Comparison of ENCODE assay signal across 16 cellular contexts in genomic region chr17:61149862-61150362, GRCh38.
DNase-seq lines count a peak whose midpoint lies in the region; TF ChIP-seq lines count a peak whose summit lies in the region.
"Had no signal": no experiment of that assay in that cellular context is flagged by ENCODE, and none has a peak within 500 bp of the region (broad histone marks: within the 10 kb centered on the region; RNA-seq: fewer than 3 reads in every experiment).

No MANE protein-coding gene starts in this region.

- WGBS in mesenchymal stem cell, result 68% methylated on average over 2 of the region's 2 CpGs

- H3K18ac ChIP-seq in mesenchymal stem cell (ENCODE audit: low read depth in 1 of 2, low read length in 2 of 2), result peak overlapping the region in 1 of 2 experiments; percentile 1

- H3K23ac ChIP-seq in mesenchymal stem cell (ENCODE audit: low read length in 2 of 2), result no peak overlapping the region

- H4K91ac ChIP-seq in mesenchymal stem cell (ENCODE audit: low read length), result no peak overlapping the region

- H3F3A ChIP-seq in neural progenitor cell (ENCODE audit: low read depth), result peaks cover 19% of the 10 kb centered on the region

- H3K9me3 ChIP-seq in mesenchymal stem cell (ENCODE audit: control insufficient read depth, low read length), result no peaks in the 10 kb centered on the region
- H3K9me3 ChIP-seq in neural progenitor cell (ENCODE audit: low read depth), result no peaks in the 10 kb centered on the region
- H3K9me3 ChIP-seq: adrenal gland, Caco-2, gastroesophageal sphincter, uterus had no signal

- no peaks in the 10 kb centered on the region for H4K20me1 ChIP-seq in neural progenitor cell (ENCODE audit: low read depth)

- H3K36me3 Mint-ChIP-seq in progenitor cell of endocrine pancreas (ENCODE audit: insufficient read depth), result no peaks in the 10 kb centered on the region
- no peaks in the 10 kb centered on the region for H3K36me3 Mint-ChIP-seq in neural progenitor cell

- no peak overlapping the region for H3K14ac ChIP-seq in mesenchymal stem cell (ENCODE audit: low read length in 2 of 2)

- no peak overlapping the region for H2BK15ac ChIP-seq in mesenchymal stem cell (ENCODE audit: low read depth, poor library complexity, severe bottlenecking)

- H3K4me2 ChIP-seq in mesenchymal stem cell (ENCODE audit: low read length, poor library complexity, severe bottlenecking), result no peak overlapping the region
- H3K4me2 ChIP-seq in neural progenitor cell, result no peak overlapping the region

- H3K27me3 ChIP-seq in mesenchymal stem cell (ENCODE audit: control insufficient read depth in 1 of 2, insufficient read depth in 1 of 2, low read length in 2 of 2) (no peaks in the 10 kb centered on the region), neural progenitor cell (no peaks in the 10 kb centered on the region)
- H3K27me3 ChIP-seq: adrenal gland, gastroesophageal sphincter, uterus had no signal

- H3K79me1 ChIP-seq in mesenchymal stem cell (replicated peaks; ENCODE audit: low read length, poor library complexity, severe bottlenecking), result no peaks in the 10 kb centered on the region

- H2BK120ac ChIP-seq in mesenchymal stem cell (ENCODE audit: low read depth, low read length), result no peak overlapping the region

- no peak overlapping the region for H4K8ac ChIP-seq in mesenchymal stem cell (ENCODE audit: low read length)

- peaks cover 2% of the 10 kb centered on the region for H3K4me1 ChIP-seq in mesenchymal stem cell (ENCODE audit: control insufficient read depth, insufficient read depth, low read depth, low read length)
- H3K4me1 ChIP-seq in neural progenitor cell, result peaks cover 41% of the 10 kb centered on the region
- H3K4me1 ChIP-seq: uterus had no signal

- H3K9ac ChIP-seq in mesenchymal stem cell (ENCODE audit: low read length) (no peak overlapping the region), neural progenitor cell (no peak overlapping the region)

- peak overlapping the region in 1 of 2 experiments; percentile 41 for H3K4ac ChIP-seq in mesenchymal stem cell (ENCODE audit: low read depth in 1 of 2, low read length in 2 of 2)

- no peaks in the 10 kb centered on the region for H3K79me2 ChIP-seq in neural progenitor cell (ENCODE audit: low read depth)

- H2AFZ ChIP-seq in mesenchymal stem cell (ENCODE audit: low read depth, low read length), result no peak overlapping the region
- H2AFZ ChIP-seq in neural progenitor cell (replicated peaks), result no peak overlapping the region

- H3K27me3 Mint-ChIP-seq in progenitor cell of endocrine pancreas, result peaks cover 3% of the 10 kb centered on the region
- peaks cover 3% of the 10 kb centered on the region for H3K27me3 Mint-ChIP-seq in neural progenitor cell (ENCODE audit: insufficient read depth, low read depth)
- H3K27me3 Mint-ChIP-seq: activated CD4-positive, alpha-beta T cell treated with anti-CD3 and anti-CD28 coated beads, Interleukin-2, amount 10 ng/mL, durations not matched to agents 24 days and 14 days; stimulated activated naive CD8-positive, alpha-beta T cell treated with anti-CD3 and anti-CD28 coated beads, Interleukin-15, Interleukin-2, amounts not matched to agents 100 ng/mL and 50 ng/mL, for 24 hours had no signal

- H2AK5ac ChIP-seq in mesenchymal stem cell (ENCODE audit: low read length, severe bottlenecking), result no peak overlapping the region

- H3K4me3 ChIP-seq in LNCaP clone FGC (ENCODE audit: low read depth, low read length), result no peak overlapping the region
- no peak overlapping the region for H3K4me3 ChIP-seq in mesenchymal stem cell (ENCODE audit: insufficient read depth in 1 of 2, low read depth in 1 of 2, low read length in 2 of 2)
- no peak overlapping the region for H3K4me3 ChIP-seq in neural progenitor cell
- H3K4me3 ChIP-seq: adrenal gland, gastroesophageal sphincter, uterus had no signal

- no peak overlapping the region for H3K27ac Mint-ChIP-seq in progenitor cell of endocrine pancreas
- no peak overlapping the region for H3K27ac Mint-ChIP-seq in neural progenitor cell
- H3K27ac Mint-ChIP-seq: activated CD4-positive, alpha-beta T cell treated with anti-CD3 and anti-CD28 coated beads, Interleukin-2, amount 10 ng/mL, durations not matched to agents 24 days and 14 days; stimulated activated naive CD8-positive, alpha-beta T cell treated with anti-CD3 and anti-CD28 coated beads, Interleukin-15, Interleukin-2, amounts not matched to agents 100 ng/mL and 50 ng/mL, for 24 hours had no signal

- in situ Hi-C loops in ACHN (cut with HindIII; ENCODE audit: low pct_ligation_motif_present, low pct_unique_long_range_greater_than_20kb, low sequenced_read_pairs), result no loop called here

- no peak overlapping the region for H3K4me3 Mint-ChIP-seq in progenitor cell of endocrine pancreas (ENCODE audit: low read depth)
- H3K4me3 Mint-ChIP-seq in neural progenitor cell, result no peak overlapping the region
- H3K4me3 Mint-ChIP-seq: activated CD4-positive, alpha-beta T cell treated with anti-CD3 and anti-CD28 coated beads, Interleukin-2, amount 10 ng/mL, durations not matched to agents 24 days and 14 days; stimulated activated naive CD8-positive, alpha-beta T cell treated with anti-CD3 and anti-CD28 coated beads, Interleukin-15, Interleukin-2, amounts not matched to agents 100 ng/mL and 50 ng/mL, for 24 hours had no signal

- peaks cover 31% of the 10 kb centered on the region for H3K4me1 Mint-ChIP-seq in progenitor cell of endocrine pancreas (ENCODE audit: low read depth)
- peaks cover 26% of the 10 kb centered on the region for H3K4me1 Mint-ChIP-seq in neural progenitor cell

- H3K27ac ChIP-seq in mesenchymal stem cell (ENCODE audit: low read length, poor library complexity, severe bottlenecking), result no peak overlapping the region
- no peak overlapping the region for H3K27ac ChIP-seq in neural progenitor cell
- H3K27ac ChIP-seq: adrenal gland, gastroesophageal sphincter, uterus had no signal

- TF ChIP-seq CTCF in LNCaP clone FGC (IDR thresholded peaks at IDR 0.05; ENCODE audit: control insufficient read depth, extremely low read depth, insufficient read depth) (no peak), progenitor cell of endocrine pancreas (IDR thresholded peaks at IDR 0.05; ENCODE audit: unreplicated experiment) (no peak), neural progenitor cell (IDR thresholded peaks at IDR 0.05) (no peak)

- DNase-seq in NCI-H2196 treated with DMSO at 0.1 percent for 48 hours (lab: John Stamatoyannopoulos, UW; ENCODE audit: unreplicated experiment) (peak; percentile 3), NCI-H2196 (lab: John Stamatoyannopoulos, UW; ENCODE audit: unreplicated experiment) (no peak), LNCaP clone FGC (ENCODE audit: low read depth) (peak; percentile 26), NCI-H748 treated with DMSO at 0.1 percent for 48 hours (lab: John Stamatoyannopoulos, UW) (peak; percentile 53), mesenchymal stem cell (no peak), ACHN (no peak), progenitor cell of endocrine pancreas (ENCODE audit: low spot score, unreplicated experiment) (no peak), neural progenitor cell (ENCODE audit: low spot score) (no peak)
- DNase-seq: activated CD4-positive, alpha-beta T cell treated with anti-CD3 and anti-CD28 coated beads, Interleukin-2, amount 10 ng/mL, durations not matched to agents 24 days and 14 days; adrenal gland; NCI-H187 treated with DMSO at 0.1 percent for 48 hours; small intestine; uterus had no signal

- peak overlapping the region; percentile 21 to 72 for H2BK12ac ChIP-seq in mesenchymal stem cell (ENCODE audit: low read length in 2 of 2)

- no peaks in the 10 kb centered on the region for H3K36me3 ChIP-seq in mesenchymal stem cell (ENCODE audit: control insufficient read depth in 1 of 2, insufficient read depth in 2 of 2, low read depth in 1 of 2, low read length in 2 of 2)
- H3K36me3 ChIP-seq in neural progenitor cell, result no peaks in the 10 kb centered on the region
- H3K36me3 ChIP-seq: adrenal gland, gastroesophageal sphincter, uterus had no signal

- no peak overlapping the region for H2BK5ac ChIP-seq in mesenchymal stem cell (ENCODE audit: low read depth, low read length, poor library complexity, severe bottlenecking)

- peaks cover 3% of the 10 kb centered on the region for H3K9me3 Mint-ChIP-seq in progenitor cell of endocrine pancreas (ENCODE audit: low read depth)
- H3K9me3 Mint-ChIP-seq in neural progenitor cell, result peaks cover 3% of the 10 kb centered on the region
- H3K9me3 Mint-ChIP-seq: stimulated activated naive CD8-positive, alpha-beta T cell treated with anti-CD3 and anti-CD28 coated beads, Interleukin-15, Interleukin-2, amounts not matched to agents 100 ng/mL and 50 ng/mL, for 24 hours had no signal

Comparison
In these comparisons a context has a peak if more than half of its experiments do, and no peak if none do; other contexts are left out.
1. DNase-seq: peak in NCI-H2196 treated with DMSO at 0.1 percent for 48 hours (single experiment), LNCaP clone FGC (single experiment) and NCI-H748 treated with DMSO at 0.1 percent for 48 hours (single experiment); none in NCI-H2196 (single experiment), mesenchymal stem cell (single experiment), ACHN (single experiment), progenitor cell of endocrine pancreas (single experiment) and neural progenitor cell (single experiment).